In the genomic region with DNA sequence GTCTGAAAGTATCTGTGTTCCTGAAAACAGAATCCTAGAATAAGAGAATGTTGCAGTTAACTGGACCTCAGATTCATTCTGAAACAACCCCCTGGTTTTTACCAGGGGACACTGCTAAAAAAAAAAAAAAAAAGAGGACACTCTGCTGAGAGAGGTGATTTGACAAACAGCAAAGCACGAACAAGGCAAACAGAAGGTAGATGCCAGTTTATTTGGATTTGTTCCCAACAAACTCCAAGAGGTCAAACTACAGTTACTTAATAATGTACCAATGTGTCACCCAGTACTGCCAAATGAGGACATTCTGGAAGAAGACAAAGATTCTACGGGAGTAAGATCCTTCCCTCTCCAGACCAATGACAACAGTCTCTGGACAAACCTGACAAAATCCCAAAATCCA, we compare ENCODE assay signal across 21 cellular contexts. TPM values are rescaled to one million over a fixed set of nuclear protein-coding genes. Genes with fewer than 3 reads are reported as not detected.
DNase-seq lines count a peak whose midpoint lies in the region; ATAC-seq, FAIRE-seq and TF ChIP-seq lines count a peak whose summit lies in the region.
"Had no signal": no experiment of that assay in that cellular context is flagged by ENCODE, and none has a peak within 500 bp of the region (broad histone marks: within the 10 kb centered on the region; RNA-seq: fewer than 3 reads in every experiment).

No MANE protein-coding gene starts in this region.

- H3K27ac ChIP-seq in 22Rv1, result peak overlapping the region; percentile 89
- H3K27ac ChIP-seq: GM23248, PC-9, RWPE1, SJSA1 had no signal

- DNase-seq in GM12892 (ENCODE audit: insufficient read length), result no peak
- DNase-seq in cerebellar cortex (ENCODE audit: low spot score), result peak; percentile 20
- peak; percentile 13 for DNase-seq in mucosa of gallbladder (ENCODE audit: low spot score)
- no peak for DNase-seq in NCI-H2081 (lab: John Stamatoyannopoulos, UW)
- no peak for DNase-seq in urothelium cell line (ENCODE audit: low spot score)
- no peak for DNase-seq in frontal cortex (ENCODE audit: low spot score in 2 of 2)
- DNase-seq: AML-193, DMS79 treated with DMSO at 0.1 percent for 48 hours, GM23248, IMR-90, NCI-H1436 treated with DMSO at 0.1 percent for 48 hours, NCI-H2081 treated with DMSO at 0.1 percent for 48 hours, NCI-H510A, NCI-H774, PC-9 had no signal

- TF ChIP-seq POLR2A in GM12892 (IDR thresholded peaks at IDR 0.05; ENCODE audit: low read depth, low read length), result no peak

- FAIRE-seq in GM12892 (lab: Jason Lieb, UNC), result peak; percentile 27
- FAIRE-seq in urothelium cell line (lab: Jason Lieb, UNC), result no peak
- no peak for FAIRE-seq in frontal cortex (lab: Jason Lieb, UNC)

- TF ChIP-seq CTCF in 22Rv1 (IDR thresholded peaks at IDR 0.05), result no peak

- ATAC-seq in GM18873 (IDR thresholded peaks at IDR 0.05; ENCODE audit: low FRiP score, unreplicated experiment), result no peak

RNA-seq across cellular contexts. Expression of a gene that starts 40.6 kb away (rescaled TPM):
- not detected for polyA plus RNA-seq in GM12892 (2012; ENCODE audit: missing spikeins)
- total RNA-seq in mucosa of gallbladder (not detected), frontal cortex (not detected)
- total RNA-seq: GM23248, HT-29, IMR-90, MCF 10A, PC-9, SJSA1 had no signal
- polyA plus RNA-seq: GM23248, IMR-90 had no signal

Comparison
In these comparisons a context has a peak if more than half of its experiments do, and no peak if none do; other contexts are left out.
1. DNase-seq: peak in cerebellar cortex (single experiment) and mucosa of gallbladder (single experiment); none in GM12892 (single experiment), NCI-H2081 (0 of 2), urothelium cell line (single experiment) and frontal cortex (0 of 2).